In the genomic region with DNA sequence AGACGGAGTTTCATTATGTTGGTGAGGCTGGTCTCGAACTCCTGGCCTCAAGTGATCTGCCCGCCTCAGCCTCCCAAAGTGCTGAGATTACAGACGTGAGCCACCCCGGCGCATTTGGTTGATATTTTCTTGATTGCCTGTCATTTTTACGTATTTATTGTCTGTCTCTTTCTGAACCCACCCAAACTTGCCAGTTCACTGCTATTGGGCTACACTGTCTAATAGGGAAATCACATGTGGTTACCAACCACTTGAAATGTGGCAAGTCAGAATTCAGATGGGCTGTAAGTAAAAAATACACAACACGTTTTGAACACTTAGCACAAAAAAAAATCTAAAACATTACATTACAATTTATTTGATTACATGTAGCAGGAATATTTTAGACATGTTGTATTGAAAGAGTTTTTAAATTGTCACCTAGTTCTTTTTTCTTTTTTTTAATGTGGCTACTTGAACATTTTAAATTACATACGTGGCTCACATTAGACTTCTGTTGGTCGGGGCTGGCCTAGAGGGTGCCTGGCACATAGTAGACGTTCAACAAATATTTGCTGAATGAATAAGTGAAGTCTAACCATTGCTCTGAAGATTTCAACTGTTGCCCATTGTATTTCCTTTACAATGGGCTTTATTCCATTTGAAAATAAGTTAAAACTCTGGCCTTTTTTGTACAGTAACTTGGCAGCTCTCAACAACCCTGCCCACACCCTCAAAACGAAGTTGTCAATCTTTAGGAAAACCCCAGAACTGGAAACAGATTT, we compare ENCODE assay signal across 10 cellular contexts. TPM values are rescaled to one million over a fixed set of nuclear protein-coding genes. Genes with fewer than 3 reads are reported as not detected.
DNase-seq lines count a peak whose midpoint lies in the region; TF ChIP-seq lines count a peak whose summit lies in the region.
"Had no signal": no experiment of that assay in that cellular context is flagged by ENCODE, and none has a peak within 500 bp of the region (broad histone marks: within the 10 kb centered on the region; RNA-seq: fewer than 3 reads in every experiment).

No MANE protein-coding gene starts in this region.

- H2AFZ ChIP-seq in Karpas-422 (ENCODE audit: low read length), result no peak overlapping the region

- H3K4me3 Mint-ChIP-seq in chondrocyte (ENCODE audit: unreplicated experiment), result peak overlapping the region; percentile 86

- no peaks in the 10 kb centered on the region for H3K36me3 Mint-ChIP-seq in chondrocyte (ENCODE audit: low read depth)

- peak overlapping the region; percentile 85 for H3K4me2 ChIP-seq in Karpas-422 (ENCODE audit: low read depth, low read length, poor library complexity, severe bottlenecking)

- no peak overlapping the region for H3K27ac ChIP-seq in Karpas-422 (ENCODE audit: low read length)

- DNase-seq in AG04449 (ENCODE audit: low read depth, low spot score), result no peak
- no peak for DNase-seq in Karpas-422
- DNase-seq in chondrocyte (ENCODE audit: low spot score), result no peak
- peak; percentile 9 for DNase-seq in myocyte (ENCODE audit: low read depth)
- no peak for DNase-seq in NCI-H1105 (lab: John Stamatoyannopoulos, UW)
- DNase-seq in UCSD-AML1 (lab: John Stamatoyannopoulos, UW; ENCODE audit: unreplicated experiment), result no peak
- no peak for DNase-seq in NCI-H2081 treated with DMSO at 0.1 percent for 48 hours (lab: John Stamatoyannopoulos, UW)
- no peak for DNase-seq in RPMI8226
- DNase-seq: effector CD8-positive, alpha-beta T cell; NCI-H1092 had no signal

- 0 out of 2 replicates have a peak, but pooled peaks cover 5% of the 10 kb centered on the region for H3K27me3 ChIP-seq in Karpas-422 (ENCODE audit: low read length)

- CTCF ChIA-PET in AG04449 (lab: Yijun Ruan, JAX), result interaction anchor here (0.7 to 1.3 kb wide), 3 partner anchors 24 to 184 kb away, joined by 3 to 8 read pairs (median 3); no protein-coding TSS in a partner anchor

- H3K9ac ChIP-seq in Karpas-422 (ENCODE audit: low read length), result peak overlapping the region; percentile 82; the same call in 1 of the 2 replicates

- H3K27me3 Mint-ChIP-seq in chondrocyte (ENCODE audit: low read depth), result no peaks in the 10 kb centered on the region

- no peaks in the 10 kb centered on the region for H4K20me1 ChIP-seq in Karpas-422 (ENCODE audit: insufficient read depth, low read depth, low read length)

- peaks cover 24% of the 10 kb centered on the region for H3K4me1 ChIP-seq in Karpas-422 (ENCODE audit: low read length)

- H3K27ac Mint-ChIP-seq in chondrocyte (ENCODE audit: unreplicated experiment), result peak overlapping the region; percentile 95

- TF ChIP-seq CTCF in AG04449 (IDR thresholded peaks at IDR 0.05; ENCODE audit: insufficient read depth, low read length, missing control alignments), result no peak
- no peak for TF ChIP-seq CTCF in chondrocyte (IDR thresholded peaks at IDR 0.05)

- no peaks in the 10 kb centered on the region for H3K9me3 ChIP-seq in Karpas-422 (ENCODE audit: low read length)

- POLR2A ChIA-PET in AG04449 (lab: Yijun Ruan, JAX), result no interaction called here

- H3K4me3 ChIP-seq in AG04449 (ENCODE audit: low read depth, low read length), result peak overlapping the region; percentile 82
- no peak overlapping the region for H3K4me3 ChIP-seq in Karpas-422 (ENCODE audit: low read length)

- no peaks in the 10 kb centered on the region; the same call in 1 of the 2 replicates for H3K79me2 ChIP-seq in Karpas-422 (ENCODE audit: low read length)

- H3K9me2 ChIP-seq in Karpas-422 (replicated peaks; ENCODE audit: insufficient read depth, low read length), result no peaks in the 10 kb centered on the region

- H3K9me3 Mint-ChIP-seq in chondrocyte (ENCODE audit: low read depth), result no peaks in the 10 kb centered on the region

- H3K36me3 ChIP-seq in Karpas-422 (ENCODE audit: insufficient read depth, low read length), result no peaks in the 10 kb centered on the region

- H3K4me1 Mint-ChIP-seq in chondrocyte (ENCODE audit: low read depth), result peaks cover 50% of the 10 kb centered on the region

RNA-seq across cellular contexts. Expression of gene WSB2, which starts 1.9 kb away (rescaled TPM):
- total RNA-seq in Karpas-422 (2014; rRNA removed; shearing (Covaris generic); ENCODE audit: low replicate concordance), result 28.8 and 49.1 TPM in 2 replicates
- 86.7 to 129 TPM (median 124 TPM) in 3 replicates for total RNA-seq in chondrocyte
- total RNA-seq in myocyte, result 145 and 207 TPM in 2 replicates
- 129 TPM for polyA plus RNA-seq in myocyte (2012)

RNA-seq across cellular contexts. Expression of gene RFC5, which starts 42.6 kb away (rescaled TPM):
- total RNA-seq in Karpas-422 (2014; rRNA removed; shearing (Covaris generic); ENCODE audit: low replicate concordance), result 28.7 and 41.1 TPM in 2 replicates
- total RNA-seq in chondrocyte (5.5 to 12.5 TPM (median 6.3 TPM) in 3 replicates), myocyte (7.1 and 8.2 TPM in 2 replicates)
- 5.7 TPM for polyA plus RNA-seq in myocyte (2012)

RNA-seq across cellular contexts. Expression of gene VSIG10, which starts 44.7 kb away (rescaled TPM):
- 5.0 and 23.2 TPM in 2 replicates for total RNA-seq in Karpas-422 (2014; rRNA removed; shearing (Covaris generic); ENCODE audit: low replicate concordance)
- 9.3 to 13.6 TPM (median 9.5 TPM) in 3 replicates for total RNA-seq in chondrocyte
- 5.3 and 7.4 TPM in 2 replicates for total RNA-seq in myocyte
- polyA plus RNA-seq in myocyte (2012), result 4.8 TPM
